In the genomic region with DNA sequence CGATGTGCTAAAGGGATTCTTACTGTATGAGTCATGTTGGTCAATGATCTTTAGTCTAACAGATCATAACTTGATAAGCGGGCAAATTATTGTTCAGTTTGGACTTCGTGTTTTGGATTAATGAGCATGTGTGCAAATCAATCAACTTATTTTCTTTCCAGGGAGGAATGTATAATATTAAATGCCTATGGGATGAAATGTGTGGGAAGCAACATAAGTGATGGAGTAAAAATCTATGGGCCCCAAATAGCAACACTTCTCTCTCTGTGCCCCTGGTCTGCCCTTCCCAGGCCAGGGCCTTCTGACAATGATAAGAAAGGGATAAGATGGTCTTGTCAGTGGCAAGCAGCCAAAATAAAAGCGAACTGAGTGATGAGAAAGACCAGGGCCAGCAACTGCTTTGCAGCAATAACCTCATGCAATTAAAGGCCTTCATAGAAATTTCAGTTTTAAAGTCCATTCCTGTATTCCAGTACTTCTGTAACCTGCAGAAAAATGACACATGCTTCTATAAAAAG, we compare ENCODE assay signal across 15 cellular contexts.
DNase-seq lines count a peak whose midpoint lies in the region; ATAC-seq and TF ChIP-seq lines count a peak whose summit lies in the region.
"Had no signal": no experiment of that assay in that cellular context is flagged by ENCODE, and none has a peak within 500 bp of the region (broad histone marks: within the 10 kb centered on the region; RNA-seq: fewer than 3 reads in every experiment).

No MANE protein-coding gene starts in this region.

- no peak overlapping the region for H2AFZ ChIP-seq in OCI-LY1 (ENCODE audit: low read length)
- peak overlapping the region; percentile 29 for H2AFZ ChIP-seq in SU-DHL-6 (ENCODE audit: low read depth, low read length, severe bottlenecking)

- H3K79me2 ChIP-seq in OCI-LY1 (ENCODE audit: insufficient read depth, low read length) (no peaks in the 10 kb centered on the region), SU-DHL-6 (ENCODE audit: insufficient read depth, low read length) (no peaks in the 10 kb centered on the region)

- H3K4me1 ChIP-seq in OCI-LY1 (ENCODE audit: insufficient read depth, low read length, severe bottlenecking) (peaks cover 46% of the 10 kb centered on the region), heart right ventricle (peaks cover 0 to 23% (median 0%) of the 10 kb centered on the region in 9 donors)
- H3K4me1 ChIP-seq: A549, BE2C, HAP-1 had no signal

- WGBS in heart right ventricle, 2 donors, result 28 to 40% methylated on average over 4 of the region's 4 CpGs

- DNase-seq in heart right ventricle (peak in 1 of 2 donors; percentile 41), kidney tubule cell (ENCODE audit: low spot score) (peak; percentile 14), foreskin melanocyte (no peak), NCI-H526 treated with DMSO at 0.1 percent for 48 hours (lab: John Stamatoyannopoulos, UW) (no peak)
- DNase-seq: BE2C; CD4-positive, alpha-beta memory T cell; DMS79; EL had no signal

- H3K4me3 ChIP-seq in OCI-LY1 (ENCODE audit: low read depth, low read length, poor library complexity, severe bottlenecking) (no peak overlapping the region), SU-DHL-6 (ENCODE audit: insufficient read depth, low read length, poor library complexity, severe bottlenecking) (no peak overlapping the region), heart right ventricle (no peak overlapping the region)
- H3K4me3 ChIP-seq: A549, HAP-1 had no signal

- ATAC-seq in heart right ventricle, result peak; percentile 44 to 89 (median 77)
- no peak for ATAC-seq in HG03442 (IDR thresholded peaks at IDR 0.05; ENCODE audit: unreplicated experiment)
- no peak for ATAC-seq in GM19351 (IDR thresholded peaks at IDR 0.05; ENCODE audit: unreplicated experiment)
- ATAC-seq: A549 had no signal

- H3K9me2 ChIP-seq in OCI-LY1 (ENCODE audit: low read depth, low read length) (no peaks in the 10 kb centered on the region), SU-DHL-6 (replicated peaks; ENCODE audit: insufficient read depth, low read length) (no peaks in the 10 kb centered on the region)

- no peaks in the 10 kb centered on the region for H3F3A ChIP-seq in OCI-LY1 (ENCODE audit: insufficient read depth, low read length)
- peaks cover 18% of the 10 kb centered on the region for H3F3A ChIP-seq in SU-DHL-6 (ENCODE audit: insufficient read depth)

- no peak for TF ChIP-seq CTCF in OCI-LY1 (IDR thresholded peaks at IDR 0.05; ENCODE audit: low read length)
- no peak for TF ChIP-seq CTCF in SU-DHL-6 (IDR thresholded peaks at IDR 0.05; ENCODE audit: insufficient read depth, low read length, poor library complexity, severe bottlenecking)
- TF ChIP-seq CTCF in heart right ventricle (IDR thresholded peaks at IDR 0.05), result no peak

- H3K36me3 ChIP-seq in OCI-LY1 (ENCODE audit: insufficient read depth, low read length), result no peaks in the 10 kb centered on the region; the same call in 1 of the 2 replicates
- H3K36me3 ChIP-seq in SU-DHL-6 (ENCODE audit: low read length), result no peaks in the 10 kb centered on the region
- no peaks in the 10 kb centered on the region for H3K36me3 ChIP-seq in heart right ventricle
- H3K36me3 ChIP-seq: BE2C, HAP-1 had no signal

- intact Hi-C loops in heart right ventricle (cut with DNase I), result no loop called here

- H3K9ac ChIP-seq in OCI-LY1 (ENCODE audit: low read length) (no peak overlapping the region), SU-DHL-6 (ENCODE audit: low read length) (no peak overlapping the region)

- H3K9me3 ChIP-seq in OCI-LY1 (ENCODE audit: low read length) (peaks cover 32% of the 10 kb centered on the region), SU-DHL-6 (ENCODE audit: insufficient read depth, low read length) (no peaks in the 10 kb centered on the region), heart right ventricle (no peaks in the 10 kb centered on the region)
- H3K9me3 ChIP-seq: A549, BE2C, HAP-1 had no signal

- H3K27me3 ChIP-seq in OCI-LY1 (ENCODE audit: insufficient read depth, low read length) (no peaks in the 10 kb centered on the region), SU-DHL-6 (ENCODE audit: low read length) (no peaks in the 10 kb centered on the region), heart right ventricle (no peaks in the 10 kb centered on the region)
- H3K27me3 ChIP-seq: BE2C had no signal

- H3K27ac ChIP-seq in OCI-LY1 (ENCODE audit: low read depth, low read length, poor library complexity, severe bottlenecking) (peak overlapping the region; percentile 99), SU-DHL-6 (ENCODE audit: low read depth, low read length) (peak overlapping the region; percentile 93), heart right ventricle (no peak overlapping the region)
- H3K27ac ChIP-seq: A549, C4-2B had no signal

- H3K4me2 ChIP-seq in OCI-LY1 (ENCODE audit: low read length) (no peak overlapping the region), SU-DHL-6 (ENCODE audit: low read depth, low read length, poor library complexity, severe bottlenecking) (no peak overlapping the region)
- H3K4me2 ChIP-seq: A549 had no signal

- H4K20me1 ChIP-seq in OCI-LY1 (ENCODE audit: insufficient read depth, low read length), result no peaks in the 10 kb centered on the region
- no peaks in the 10 kb centered on the region for H4K20me1 ChIP-seq in SU-DHL-6 (ENCODE audit: low read depth, low read length)

Comparison
In these comparisons a context has a peak if more than half of its experiments do, and no peak if none do; other contexts are left out.
1. H3K27ac ChIP-seq: peak in OCI-LY1 (single experiment) and SU-DHL-6 (single experiment); none in heart right ventricle (0 of 10).
2. ATAC-seq: peak in heart right ventricle (8 of 8); none in HG03442 (single experiment) and GM19351 (single experiment).